ENCODE assay signal across 10 cellular contexts in the genomic region with DNA sequence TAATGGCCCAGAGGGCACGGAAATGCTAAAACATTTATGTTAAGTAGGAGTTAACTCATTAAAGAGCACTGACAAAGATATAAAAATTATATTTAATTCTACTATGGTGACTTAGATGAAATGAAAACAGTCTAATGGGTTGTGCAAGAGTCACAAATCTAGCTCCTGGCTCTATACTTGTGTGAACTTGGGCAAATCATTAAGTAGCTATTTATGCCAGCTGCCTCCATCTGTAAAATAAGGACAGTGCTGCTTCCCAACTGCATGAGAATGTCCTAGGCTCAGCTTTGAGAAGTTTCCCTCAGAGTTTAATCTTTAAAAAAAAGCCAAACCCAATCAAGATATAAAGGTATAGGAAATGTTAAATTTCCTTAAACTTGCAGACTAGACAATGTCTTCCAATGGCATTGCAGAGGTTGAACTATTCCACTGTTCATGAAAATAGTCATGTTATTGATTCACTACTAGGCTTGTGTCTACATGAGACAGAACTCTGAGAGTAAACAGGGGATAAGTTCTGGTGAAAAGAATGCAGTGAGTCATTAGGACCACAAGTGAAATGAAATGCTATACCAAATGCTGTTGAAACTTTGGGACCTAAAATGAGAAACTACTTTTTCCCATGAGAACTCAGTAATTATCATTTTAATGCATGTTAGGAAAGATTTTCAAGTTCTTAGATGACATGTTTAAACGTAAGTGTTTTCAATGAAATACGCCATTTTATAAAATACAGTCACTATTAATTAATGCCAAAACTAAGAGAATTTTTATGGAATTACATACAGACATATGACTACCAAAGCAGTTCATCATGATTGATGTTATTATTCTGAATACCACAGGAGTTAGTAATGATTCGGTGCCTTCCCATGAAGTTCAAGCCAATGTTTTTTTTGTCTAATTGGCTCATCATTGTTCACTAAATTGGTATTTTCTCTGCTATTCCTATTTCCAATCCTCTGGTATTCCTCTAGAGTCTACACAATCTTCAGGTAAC.
DNase-seq lines count a peak whose midpoint lies in the region; ATAC-seq and TF ChIP-seq lines count a peak whose summit lies in the region.
"Had no signal": no experiment of that assay in that cellular context is flagged by ENCODE, and none has a peak within 500 bp of the region (broad histone marks: within the 10 kb centered on the region; RNA-seq: fewer than 3 reads in every experiment).

No MANE protein-coding gene starts in this region.

- no peak for ATAC-seq in GM19467 (IDR thresholded peaks at IDR 0.05; ENCODE audit: unreplicated experiment)

- H3K9me3 ChIP-seq in AG04450 (ENCODE audit: control insufficient read depth, insufficient read depth, low read length), result no peaks in the 10 kb centered on the region

- POLR2A ChIA-PET in AG04450 (lab: Yijun Ruan, JAX), result interaction anchor here (0.6 to 1.0 kb wide), 3 partner anchors 10 to 56 kb away, joined by 3 to 5 read pairs (median 4); no protein-coding TSS in a partner anchor

- H3K4me1 Mint-ChIP-seq in activated T-helper 2 cell treated with anti-CD3 and anti-CD28 coated beads, Interferon-gamma antibody, Interleukin-2, Interleukin-4, amounts not matched to agents 10 μg/mL and 5 μg/mL and 100 μg/mL, durations not matched to agents 14 hours and 24 hours and 36 hours (ENCODE audit: low read depth), result peaks cover 62% of the 10 kb centered on the region

- TF ChIP-seq CTCF in AG04450 (IDR thresholded peaks at IDR 0.05; ENCODE audit: low read depth, low read length), result no peak

- peaks cover 81% of the 10 kb centered on the region for H3K36me3 Mint-ChIP-seq in activated T-helper 2 cell treated with anti-CD3 and anti-CD28 coated beads, Interferon-gamma antibody, Interleukin-2, Interleukin-4, amounts not matched to agents 10 μg/mL and 5 μg/mL and 100 μg/mL, durations not matched to agents 14 hours and 24 hours and 36 hours (ENCODE audit: low read depth)

- intact Hi-C loops in activated T-helper 2 cell treated with anti-CD3 and anti-CD28 coated beads, Interferon-gamma antibody, Interleukin-2, Interleukin-4, amounts not matched to agents 10 μg/mL and 5 μg/mL and 100 μg/mL, durations not matched to agents 14 hours and 24 hours and 36 hours (cut with micrococcal nuclease), result loop anchor here (1.0 to 5.0 kb wide), 4 partner anchors 17 to 80 kb away; no protein-coding TSS in a partner anchor

- H3K27me3 Mint-ChIP-seq in activated T-helper 2 cell treated with anti-CD3 and anti-CD28 coated beads, Interferon-gamma antibody, Interleukin-2, Interleukin-4, amounts not matched to agents 10 μg/mL and 5 μg/mL and 100 μg/mL, durations not matched to agents 14 hours and 24 hours and 36 hours (ENCODE audit: low read depth), result no peaks in the 10 kb centered on the region

- H3K4me3 Mint-ChIP-seq in activated T-helper 2 cell treated with anti-CD3 and anti-CD28 coated beads, Interferon-gamma antibody, Interleukin-2, Interleukin-4, amounts not matched to agents 10 μg/mL and 5 μg/mL and 100 μg/mL, durations not matched to agents 14 hours and 24 hours and 36 hours (ENCODE audit: low read depth), result no peak overlapping the region

- no peak overlapping the region for H3K4me3 ChIP-seq in AG04450 (ENCODE audit: low read depth, low read length)

- H3K27ac ChIP-seq in AG04450 (ENCODE audit: low read depth, low read length), result peak overlapping the region; percentile 62

- no peaks in the 10 kb centered on the region for H3K27me3 ChIP-seq in AG04450 (ENCODE audit: control insufficient read depth, insufficient read depth, low read length)

- CTCF ChIA-PET in AG04450 (lab: Charles Lee), result interaction anchor here (0.5 kb wide), 1 partner anchor 260 kb away, joined by 3 read pairs; no protein-coding TSS in a partner anchor

- H3K27ac Mint-ChIP-seq in activated T-helper 2 cell treated with anti-CD3 and anti-CD28 coated beads, Interferon-gamma antibody, Interleukin-2, Interleukin-4, amounts not matched to agents 10 μg/mL and 5 μg/mL and 100 μg/mL, durations not matched to agents 14 hours and 24 hours and 36 hours, result peak overlapping the region; percentile 76

- DNase-seq in AG04450 (ENCODE audit: low read depth, low spot score), result peak; percentile 87
- DNase-seq in HPDE6-E6E7 (ENCODE audit: extremely low spot score), result peak; percentile 62
- no peak for DNase-seq in activated T-helper 2 cell treated with anti-CD3 and anti-CD28 coated beads, Interferon-gamma antibody, Interleukin-2, Interleukin-4, amounts not matched to agents 10 μg/mL and 5 μg/mL and 100 μg/mL, durations not matched to agents 14 hours and 24 hours and 36 hours (ENCODE audit: low spot score)
- peak; percentile 96 for DNase-seq in kidney glomerular epithelial cell (lab: John Stamatoyannopoulos, UW)
- DNase-seq in inferior parietal cortex (ENCODE audit: extremely low spot score), result no peak
- no peak for DNase-seq in iPS-NIHi7 (ENCODE audit: extremely low spot score)
- no peak for DNase-seq in pons (ENCODE audit: low spot score)
- DNase-seq: activated naive CD4-positive, alpha-beta T cell treated with anti-CD3 and anti-CD28 coated beads, Interleukin-2, amount 50 U/mL, for 16 hours; DMS79 treated with DMSO at 0.1 percent for 48 hours had no signal

- peaks cover 1% of the 10 kb centered on the region for H3K9me3 Mint-ChIP-seq in activated T-helper 2 cell treated with anti-CD3 and anti-CD28 coated beads, Interferon-gamma antibody, Interleukin-2, Interleukin-4, amounts not matched to agents 10 μg/mL and 5 μg/mL and 100 μg/mL, durations not matched to agents 14 hours and 24 hours and 36 hours

Comparison
In these comparisons a context has a peak if more than half of its experiments do, and no peak if none do; other contexts are left out.
1. DNase-seq: peak in AG04450 (single experiment), HPDE6-E6E7 (single experiment) and kidney glomerular epithelial cell (single experiment); none in activated T-helper 2 cell treated with anti-CD3 and anti-CD28 coated beads, Interferon-gamma antibody, Interleukin-2, Interleukin-4, amounts not matched to agents 10 μg/mL and 5 μg/mL and 100 μg/mL, durations not matched to agents 14 hours and 24 hours and 36 hours (single experiment), inferior parietal cortex (single experiment), iPS-NIHi7 (single experiment) and pons (single experiment).